ENCODE assay signal across 8 cellular contexts in the genomic region with DNA sequence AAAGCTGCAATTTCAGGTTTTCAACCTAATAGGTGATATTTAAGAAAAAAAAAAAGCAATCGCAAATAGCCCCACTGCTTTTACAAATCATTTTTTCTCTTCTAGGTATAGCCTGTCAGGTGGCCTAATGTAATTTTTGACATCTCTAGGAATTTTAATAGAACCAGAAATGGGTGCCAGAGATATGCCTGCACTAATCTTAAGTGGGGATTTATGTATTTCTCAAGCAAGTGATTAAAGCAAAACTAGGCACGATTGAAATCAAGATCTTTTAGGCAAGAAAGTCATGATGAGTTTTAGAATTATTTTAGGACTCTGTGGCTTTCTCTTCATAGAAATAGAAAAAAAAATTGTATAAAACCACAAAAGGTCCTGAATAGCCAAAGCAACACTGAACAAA. TPM values are rescaled to one million over a fixed set of nuclear protein-coding genes. Genes with fewer than 3 reads are reported as not detected.
DNase-seq lines count a peak whose midpoint lies in the region; ATAC-seq and TF ChIP-seq lines count a peak whose summit lies in the region.

No MANE protein-coding gene starts in this region.

- intact Hi-C loops in dorsolateral prefrontal cortex (cut with DNase I), result loop anchor here (2.0 to 10.0 kb wide), 3 partner anchors 566 to 916 kb away; a partner anchor contains a TSS

- peak overlapping the region; percentile 75 to 99 (median 97) for H3K27ac ChIP-seq in dorsolateral prefrontal cortex

- H3K9me3 ChIP-seq in neuron (ENCODE audit: low read length), result no peaks in the 10 kb centered on the region

- no peak for ATAC-seq in GM21737 (IDR thresholded peaks at IDR 0.05; ENCODE audit: unreplicated experiment)

- peaks cover 7% of the 10 kb centered on the region for H3K36me3 ChIP-seq in neuron (ENCODE audit: insufficient read depth, low read length)

- H3K4me3 ChIP-seq in GM12864 (ENCODE audit: low read depth, low read length), result peak overlapping the region; percentile 84; the same call in 1 of the 2 replicates
- peak overlapping the region; percentile 58 to 96 (median 79) for H3K4me3 ChIP-seq in dorsolateral prefrontal cortex
- H3K4me3 ChIP-seq in neuron (ENCODE audit: low read length), result peak overlapping the region; percentile 64

- DNase-seq in GM12864 (ENCODE audit: low read depth) (no peak), NOMO-1 treated with dmso at 0.1 percent for 144 hours (lab: John Stamatoyannopoulos, UW; ENCODE audit: unreplicated experiment) (peak; percentile 42), dorsolateral prefrontal cortex (no peak), anterior cingulate cortex (lab: John Stamatoyannopoulos, UW) (no peak)
- no peak for DNase-seq in central memory CD4-positive, alpha-beta T cell
- no peak for DNase-seq in stimulated activated CD4-positive, alpha-beta T cell treated with anti-CD3 and anti-CD28 coated beads, Interleukin-4, amount 100 ng/mL, for 4 hours

- peak overlapping the region; percentile 76 for H2AFZ ChIP-seq in neuron (ENCODE audit: low read depth, low read length)

- TF ChIP-seq CTCF in GM12864 (IDR thresholded peaks at IDR 0.05; ENCODE audit: low read depth, low read length, missing control alignments) (no peak), dorsolateral prefrontal cortex (IDR thresholded peaks at IDR 0.05 in 54 of 56, conservative IDR thresholded peaks at IDR 0.05 in 2 of 56; ENCODE audit: low read depth in 1 of 56, partially characterized antibody in 56 of 56) (no peak)

- no peaks in the 10 kb centered on the region for H3K27me3 ChIP-seq in dorsolateral prefrontal cortex
- no peaks in the 10 kb centered on the region for H3K27me3 ChIP-seq in neuron (ENCODE audit: insufficient read depth, low read length)

- H3K4me1 ChIP-seq in neuron (ENCODE audit: insufficient read depth, low read length), result peaks cover 17% of the 10 kb centered on the region

RNA-seq across cellular contexts. Expression of a gene that starts 0.9 kb away (rescaled TPM):
- total RNA-seq in dorsolateral prefrontal cortex, result 10 to 100 TPM in 107 of 120 experiments, 1 to 10 TPM in 13; 5.2 to 32.6 (median 16.9) TPM

RNA-seq across cellular contexts. Expression of a gene that starts 24.2 kb away (rescaled TPM):
- 1 to 10 TPM in 93 of 120 experiments, under 1 TPM in 27; 0.20 to 5.9 (median 1.5) TPM for total RNA-seq in dorsolateral prefrontal cortex

RNA-seq across cellular contexts. Expression of a gene that starts 34.3 kb away (rescaled TPM):
- 10 to 100 TPM in 84 of 120 experiments, 1 to 10 TPM in 36; 6.0 to 26.9 (median 12.5) TPM for total RNA-seq in dorsolateral prefrontal cortex
